ENCODE assay signal across 9 cellular contexts in the genomic region with DNA sequence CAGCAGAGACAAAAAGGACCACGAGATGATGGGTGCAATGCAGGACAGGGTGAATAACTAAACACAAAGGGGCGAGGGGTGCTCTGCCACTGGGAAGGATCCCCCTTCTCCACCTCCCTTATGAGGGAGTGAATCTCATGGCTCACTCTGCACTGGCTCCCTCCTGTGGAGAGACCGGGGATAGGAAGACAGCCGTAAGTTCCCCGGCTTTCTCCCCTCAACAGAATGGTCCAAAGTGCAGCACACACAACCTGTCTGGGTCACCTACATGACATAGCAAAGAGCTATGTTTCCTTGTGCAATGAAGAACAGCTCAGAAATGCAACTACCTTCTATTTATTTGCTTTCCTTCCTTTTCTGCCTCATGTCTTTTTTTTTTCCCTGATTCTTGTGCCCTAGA. TPM values are rescaled to one million over a fixed set of nuclear protein-coding genes. Genes with fewer than 3 reads are reported as not detected.
DNase-seq lines count a peak whose midpoint lies in the region; ATAC-seq, FAIRE-seq and TF ChIP-seq lines count a peak whose summit lies in the region.
"Had no signal": no experiment of that assay in that cellular context is flagged by ENCODE, and none has a peak within 500 bp of the region (broad histone marks: within the 10 kb centered on the region; RNA-seq: fewer than 3 reads in every experiment).

No MANE protein-coding gene starts in this region.

- no peaks in the 10 kb centered on the region for H3K79me2 ChIP-seq in astrocyte (ENCODE audit: insufficient read depth, low read length)

- no peaks in the 10 kb centered on the region for H3K4me1 Mint-ChIP-seq in astrocyte (ENCODE audit: low read depth, unreplicated experiment)

- intact Hi-C loops in mucosa of descending colon (cut with DNase I, micrococcal nuclease) (loop anchor here in 1 of 2 donors (5.0 to 10.0 kb wide), 3 partner anchors 67 to 130 kb away; partner anchors contain the start of gene CIB2), posterior vena cava (cut with DNase I) (loop anchor here (5.0 kb wide), 4 partner anchors 65 to 130 kb away; partner anchors contain the start of gene CIB2 (in 1 of the 2))

- H3K4me2 ChIP-seq in astrocyte (ENCODE audit: low read length): no peak overlapping the region

- ATAC-seq in mucosa of descending colon (peak; percentile 79), GM21447 (IDR thresholded peaks at IDR 0.05; ENCODE audit: unreplicated experiment) (no peak)

- H3K36me3 ChIP-seq in astrocyte (ENCODE audit: insufficient read depth, low read length) (no peaks in the 10 kb centered on the region), mucosa of descending colon (ENCODE audit: low read depth) (no peaks in the 10 kb centered on the region)

- H4K20me1 ChIP-seq in astrocyte (ENCODE audit: insufficient read depth, low read length): no peaks in the 10 kb centered on the region

- no peaks in the 10 kb centered on the region for H3K4me1 ChIP-seq in astrocyte (ENCODE audit: insufficient read depth, low read length)
- H3K4me1 ChIP-seq in mucosa of descending colon (ENCODE audit: low read depth): peaks cover 17% of the 10 kb centered on the region

- H3K27me3 ChIP-seq in astrocyte (ENCODE audit: insufficient read depth, low read length): peaks cover 5% of the 10 kb centered on the region

- H3K9ac ChIP-seq in astrocyte (ENCODE audit: low read length): no peak overlapping the region

- TF ChIP-seq CTCF in astrocyte (IDR thresholded peaks at IDR 0.05; ENCODE audit: insufficient read depth, low read depth, low read length): peak; percentile 44
- TF ChIP-seq CTCF in mucosa of descending colon (IDR thresholded peaks at IDR 0.05): peak; percentile 8

- H3K27ac ChIP-seq in astrocyte (ENCODE audit: low read depth, low read length): no peak overlapping the region

- peak; percentile 34 for DNase-seq in ELF-1 (ENCODE audit: low read depth, low spot score)
- DNase-seq in KBM-7: peak; percentile 73
- DNase-seq in astrocyte (ENCODE audit: low read depth): no peak
- peak in 2 of 3 donors; percentile 52 to 59 for DNase-seq in mucosa of descending colon
- no peak for DNase-seq in NCI-H1105 treated with DMSO at 0.1 percent for 48 hours (lab: John Stamatoyannopoulos, UW)
- DNase-seq in inferior parietal cortex (ENCODE audit: extremely low spot score): no peak
- no peak for DNase-seq in posterior vena cava (ENCODE audit: low spot score)

- H2AFZ ChIP-seq in astrocyte (ENCODE audit: low read depth, low read length): no peak overlapping the region

- in situ Hi-C loops in KBM-7 (cut with MboI; ENCODE audit: low pct_unique_long_range_greater_than_20kb, low sequenced_read_pairs): loop anchor here (25.0 kb wide), 2 partner anchors 95 to 280 kb away; partner anchors contain the start of gene CRABP1

- H3K4me3 ChIP-seq in astrocyte (ENCODE audit: insufficient read depth, low read depth, low read length): no peak overlapping the region
- H3K4me3 ChIP-seq in mucosa of descending colon: no peak overlapping the region

- H3K9me3 Mint-ChIP-seq in astrocyte (ENCODE audit: unreplicated experiment): peaks cover 2% of the 10 kb centered on the region

- no peak overlapping the region for H3K4me3 Mint-ChIP-seq in astrocyte (ENCODE audit: unreplicated experiment)

- no peak overlapping the region for H3K27ac Mint-ChIP-seq in astrocyte (ENCODE audit: unreplicated experiment)

- no peaks in the 10 kb centered on the region for H3K36me3 Mint-ChIP-seq in astrocyte (ENCODE audit: low read depth, unreplicated experiment)

- peaks cover 18% of the 10 kb centered on the region for H3K27me3 Mint-ChIP-seq in astrocyte (ENCODE audit: low read depth, unreplicated experiment)

- no peaks in the 10 kb centered on the region for H3K9me3 ChIP-seq in astrocyte (ENCODE audit: insufficient read depth, low read depth, low read length)
- H3K9me3 ChIP-seq in mucosa of descending colon: no peaks in the 10 kb centered on the region

- no peak for FAIRE-seq in astrocyte (lab: Jason Lieb, UNC)

RNA-seq across cellular contexts. Expression of gene ACSBG1, which starts 7.8 kb away (rescaled TPM):
- total RNA-seq in astrocyte: not detected in 2 replicates
- total RNA-seq in mucosa of descending colon: 1 to 10 TPM in 1 of 3 donors, under 1 TPM in 2; 0.32 to 5.2 (median 0.53) TPM
- not detected for total RNA-seq in posterior vena cava
- total RNA-seq: pulmonary artery endothelial cell had no signal

RNA-seq across cellular contexts. Expression of gene DNAJA4, which starts 22.2 kb away (rescaled TPM):
- 0.14 TPM in 1 of 2 replicates, not detected in the other for total RNA-seq in astrocyte
- total RNA-seq in mucosa of descending colon: 10 to 100 TPM; 33.8 to 52.8 (median 43.5) TPM
- total RNA-seq in posterior vena cava: 10 to 100 TPM; 22.3 to 56.4 TPM

RNA-seq across cellular contexts. Expression of gene SKIC8, which starts 57.3 kb away (rescaled TPM):
- total RNA-seq in astrocyte (43.6 and 46.3 TPM in 2 replicates), mucosa of descending colon (10 to 100 TPM; 35.4 to 41.7 (median 37.6) TPM), posterior vena cava (10 to 100 TPM; 35.0 to 36.8 TPM)

Comparison
In these comparisons a context has a peak if more than half of its experiments do, and no peak if none do; other contexts are left out.
1. DNase-seq: peak in ELF-1 (single experiment), KBM-7 (single experiment) and mucosa of descending colon (2 of 3); none in astrocyte (single experiment), NCI-H1105 treated with DMSO at 0.1 percent for 48 hours (single experiment), inferior parietal cortex (single experiment) and posterior vena cava (single experiment).
2. RNA of gene DNAJA4, which starts 22.2 kb away (total RNA-seq): 22.3 to 56.4 TPM in posterior vena cava and 33.8 to 52.8 TPM in mucosa of descending colon; 0.14 TPM in astrocyte; every median in the first group is over 10 times any median in the second.